17 cellular contexts compared by ENCODE assay signal in genomic region chr16:87335306-87335967, GRCh38. TPM values are rescaled to one million over a fixed set of nuclear protein-coding genes. Genes with fewer than 3 reads are reported as not detected.
DNase-seq lines count a peak whose midpoint lies in the region; ATAC-seq and TF ChIP-seq lines count a peak whose summit lies in the region.
"Had no signal": no experiment of that assay in that cellular context is flagged by ENCODE, and none has a peak within 500 bp of the region (broad histone marks: within the 10 kb centered on the region; RNA-seq: fewer than 3 reads in every experiment).

No MANE protein-coding gene starts in this region.

- no peaks in the 10 kb centered on the region for H3K4me1 ChIP-seq in osteoblast (ENCODE audit: insufficient read depth, low read length)

- no peak for TF ChIP-seq CTCF in osteoblast (IDR thresholded peaks at IDR 0.05; ENCODE audit: extremely low read depth, low read depth, low read length)

- ATAC-seq in activated naive CD4-positive, alpha-beta T cell treated with anti-CD3 and anti-CD28 coated beads, Interleukin-2, amount 50 U/mL, for 72 hours, result no peak
- ATAC-seq: GM23338, K562 had no signal

- H3K27ac Mint-ChIP-seq in activated naive CD4-positive, alpha-beta T cell treated with anti-CD3 and anti-CD28 coated beads, Interleukin-2, amount 50 U/mL, for 72 hours, result peak overlapping the region; percentile 63 to 72
- H3K27ac Mint-ChIP-seq in T-helper 2 cell treated with Interferon-gamma antibody and Interleukin-4, amounts not matched to agents 5 μg/mL and 100 μg/mL, for 36 hours, result peak overlapping the region; percentile 41
- H3K27ac Mint-ChIP-seq: GM23338 had no signal

- H3K4me2 ChIP-seq in osteoblast (ENCODE audit: insufficient read depth, low read length), result no peak overlapping the region
- H3K4me2 ChIP-seq: GM23338 had no signal

- H3K4me3 ChIP-seq in H7 (ENCODE audit: insufficient read depth, low read depth, low read length), result no peak overlapping the region
- no peak overlapping the region for H3K4me3 ChIP-seq in osteoblast (ENCODE audit: insufficient read depth, low read length)
- H3K4me3 ChIP-seq: BLaER1, GM23338, K562 had no signal

- peaks cover 5% of the 10 kb centered on the region for H3K79me2 ChIP-seq in osteoblast (ENCODE audit: insufficient read depth, low read length)

- H3K27me3 ChIP-seq in H7 (ENCODE audit: control insufficient read depth, insufficient read depth, low read length) (no peaks in the 10 kb centered on the region), osteoblast (ENCODE audit: insufficient read depth, low read length) (no peaks in the 10 kb centered on the region)
- H3K27me3 ChIP-seq: BLaER1 had no signal

- H3K36me3 ChIP-seq in H7 (replicated peaks; ENCODE audit: control insufficient read depth, insufficient read depth, low read length) (peaks cover 5% of the 10 kb centered on the region), osteoblast (ENCODE audit: insufficient read depth, low read length) (peaks cover 49% of the 10 kb centered on the region)

- H3K9me3 Mint-ChIP-seq in activated naive CD4-positive, alpha-beta T cell treated with anti-CD3 and anti-CD28 coated beads, Interleukin-2, amount 50 U/mL, for 72 hours, result no peaks in the 10 kb centered on the region
- H3K9me3 Mint-ChIP-seq in T-helper 2 cell treated with Interferon-gamma antibody and Interleukin-4, amounts not matched to agents 5 μg/mL and 100 μg/mL, for 36 hours, result no peaks in the 10 kb centered on the region
- H3K9me3 Mint-ChIP-seq: CD8-positive, alpha-beta memory T cell; GM23338 had no signal

- H3K9me3 ChIP-seq in osteoblast (ENCODE audit: low read depth, low read length), result no peaks in the 10 kb centered on the region
- H3K9me3 ChIP-seq: BLaER1 had no signal

- peaks cover 5 to 10% of the 10 kb centered on the region in 2 donors for H3K36me3 Mint-ChIP-seq in activated naive CD4-positive, alpha-beta T cell treated with anti-CD3 and anti-CD28 coated beads, Interleukin-2, amount 50 U/mL, for 72 hours
- peaks cover 27% of the 10 kb centered on the region for H3K36me3 Mint-ChIP-seq in T-helper 2 cell treated with Interferon-gamma antibody and Interleukin-4, amounts not matched to agents 5 μg/mL and 100 μg/mL, for 36 hours (ENCODE audit: low read depth)

- peaks cover 3% of the 10 kb centered on the region for H4K20me1 ChIP-seq in osteoblast (ENCODE audit: insufficient read depth, low read length)

- H3K4me1 Mint-ChIP-seq in T-helper 2 cell treated with Interferon-gamma antibody and Interleukin-4, amounts not matched to agents 5 μg/mL and 100 μg/mL, for 36 hours (ENCODE audit: low read depth), result peaks cover 6% of the 10 kb centered on the region
- H3K4me1 Mint-ChIP-seq: GM23338 had no signal

- DNase-seq in activated naive CD4-positive, alpha-beta T cell treated with anti-CD3 and anti-CD28 coated beads, Interleukin-2, amount 50 U/mL, for 72 hours (ENCODE audit: low spot score in 2 of 2), result no peak
- DNase-seq in activated naive CD4-positive, alpha-beta T cell (lab: John Stamatoyannopoulos, UW), result no peak
- peak; percentile 48 for DNase-seq in H7
- DNase-seq in T-helper 2 cell treated with Interferon-gamma antibody and Interleukin-4, amounts not matched to agents 5 μg/mL and 100 μg/mL, for 36 hours (ENCODE audit: low spot score), result no peak
- DNase-seq in osteoblast (ENCODE audit: insufficient read length, low spot score, missing footprints), result peak; percentile 55
- no peak for DNase-seq in NAMALWA (ENCODE audit: low spot score)
- DNase-seq in DMS153 (lab: John Stamatoyannopoulos, UW), result no peak
- DNase-seq: CD8-positive, alpha-beta memory T cell; NCI-H1694 treated with DMSO at 0.1 percent for 48 hours; NCI-H2227 treated with DMSO at 0.1 percent for 48 hours; NCI-H524; NCI-H82; OCI-M1; SHP77 treated with DMSO at 0.1 percent for 48 hours had no signal

- H3K27ac ChIP-seq in osteoblast (ENCODE audit: low read depth, low read length), result no peak overlapping the region
- H3K27ac ChIP-seq: BLaER1 had no signal

- H2AFZ ChIP-seq in osteoblast (ENCODE audit: low read length), result no peak overlapping the region
- H2AFZ ChIP-seq: GM23338 had no signal

- no peaks in the 10 kb centered on the region for H3K27me3 Mint-ChIP-seq in T-helper 2 cell treated with Interferon-gamma antibody and Interleukin-4, amounts not matched to agents 5 μg/mL and 100 μg/mL, for 36 hours (ENCODE audit: low read depth)

- H3K4me3 Mint-ChIP-seq in T-helper 2 cell treated with Interferon-gamma antibody and Interleukin-4, amounts not matched to agents 5 μg/mL and 100 μg/mL, for 36 hours, result no peak overlapping the region
- H3K4me3 Mint-ChIP-seq: CD8-positive, alpha-beta memory T cell; GM23338 had no signal

RNA-seq across cellular contexts. Expression of gene C16orf95, which starts 18.2 kb away (rescaled TPM):
- total RNA-seq in activated naive CD4-positive, alpha-beta T cell treated with anti-CD3 and anti-CD28 coated beads, Interleukin-2, amount 50 U/mL, for 72 hours, result 10 to 100 TPM; 12.2 to 16.9 TPM
- 4.4 and 5.1 TPM in 2 replicates for total RNA-seq in H7 (2014; rRNA removed; shearing (Covaris generic))
- 4.0 and 4.4 TPM in 2 replicates for total RNA-seq in osteoblast

RNA-seq across cellular contexts. Expression of gene FBXO31, which starts 48.1 kb away (rescaled TPM):
- total RNA-seq in activated naive CD4-positive, alpha-beta T cell treated with anti-CD3 and anti-CD28 coated beads, Interleukin-2, amount 50 U/mL, for 72 hours, result 10 to 100 TPM; 25.3 to 36.0 TPM
- 24.4 and 27.6 TPM in 2 replicates for total RNA-seq in H7 (2014; rRNA removed; shearing (Covaris generic))
- total RNA-seq in osteoblast, result 31.2 and 33.3 TPM in 2 replicates

RNA-seq across cellular contexts. Expression of gene MAP1LC3B, which starts 56.7 kb away (rescaled TPM):
- 10 to 100 TPM; 64.7 to 83.4 TPM for total RNA-seq in activated naive CD4-positive, alpha-beta T cell treated with anti-CD3 and anti-CD28 coated beads, Interleukin-2, amount 50 U/mL, for 72 hours
- 15.8 and 20.1 TPM in 2 replicates for total RNA-seq in H7 (2014; rRNA removed; shearing (Covaris generic))
- total RNA-seq in osteoblast, result 44.5 and 62.5 TPM in 2 replicates

Comparison
In these comparisons a context has a peak if more than half of its experiments do, and no peak if none do; other contexts are left out.
1. DNase-seq: peak in H7 (single experiment) and osteoblast (single experiment); none in activated naive CD4-positive, alpha-beta T cell treated with anti-CD3 and anti-CD28 coated beads, Interleukin-2, amount 50 U/mL, for 72 hours (0 of 2), activated naive CD4-positive, alpha-beta T cell (0 of 4), T-helper 2 cell treated with Interferon-gamma antibody and Interleukin-4, amounts not matched to agents 5 μg/mL and 100 μg/mL, for 36 hours (single experiment), NAMALWA (single experiment) and DMS153 (single experiment).